1 cellular context compared by ENCODE assay signal in the genomic region with DNA sequence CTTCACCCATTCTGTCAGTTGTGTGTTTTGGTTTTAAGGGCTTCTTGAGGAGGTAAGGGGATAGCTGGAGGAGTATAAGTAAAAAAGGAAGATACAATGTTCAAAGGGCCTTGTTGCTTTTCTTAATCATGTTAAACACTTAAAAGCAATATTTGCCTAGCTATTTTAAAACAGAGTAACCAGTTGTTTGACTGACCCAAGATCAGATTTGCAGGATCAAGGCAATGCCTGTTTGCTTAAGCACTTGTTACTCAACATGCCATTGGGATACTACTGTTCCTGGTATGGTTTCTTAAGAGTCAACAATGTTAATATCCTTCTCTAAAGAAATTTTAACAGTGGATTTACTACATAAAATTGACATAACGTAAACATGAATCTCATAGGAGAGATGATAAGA.
TF ChIP-seq lines count a peak whose summit lies in the region.

No MANE protein-coding gene starts in this region.

TF ChIP-seq in HepG2, 621 proteins besides CTCF, POLR2A, EP300 and RAD21 (continued from another document and continues in another):
- TF ChIP-seq ARID3A (IDR thresholded peaks at IDR 0.05; ENCODE audit: low read depth, low read length) (no peak), ZNF678 (CRISPR knock-in tag; IDR thresholded peaks at IDR 0.05) (no peak), SRSF1 (optimal IDR thresholded peaks at IDR 0.05; ENCODE audit: low read depth, low read length) (no peak), GFI1 (CRISPR knock-in tag; IDR thresholded peaks at IDR 0.05; ENCODE audit: borderline replicate concordance) (0 out of 2 replicates have a peak, but pooled peaks have one; percentile 19), FOXJ3 (CRISPR knock-in tag; IDR thresholded peaks at IDR 0.05; ENCODE audit: borderline replicate concordance) (peak; percentile 52; the same call in 1 of the 2 replicates), ATF1 (CRISPR knock-in tag; IDR thresholded peaks at IDR 0.05) (no peak), ZNF713 (CRISPR knock-in tag; IDR thresholded peaks at IDR 0.05) (no peak), PHB2 (IDR thresholded peaks at IDR 0.05; ENCODE audit: partially characterized antibody) (no peak), ARNTL (CRISPR knock-in tag; IDR thresholded peaks at IDR 0.05) (no peak), ZNF207 (IDR thresholded peaks at IDR 0.05; ENCODE audit: borderline replicate concordance) (no peak), SOX13 (IDR thresholded peaks at IDR 0.05) (no peak), SOX13 (CRISPR knock-in tag; conservative IDR thresholded peaks at IDR 0.05 in 1 of 2, IDR thresholded peaks at IDR 0.05 in 1 of 2) (peak in 1 of 2 experiments; percentile 50; a peak in 1 of 4 replicates), HDAC6 (IDR thresholded peaks at IDR 0.05; ENCODE audit: low read depth, low read length) (no peak), ZNF670 (CRISPR knock-in tag; IDR thresholded peaks at IDR 0.05; ENCODE audit: borderline replicate concordance) (no peak), ZNF672 (CRISPR knock-in tag; IDR thresholded peaks at IDR 0.05) (no peak), YEATS4 (CRISPR knock-in tag; IDR thresholded peaks at IDR 0.05; ENCODE audit: borderline replicate concordance) (no peak), ZNF720 (CRISPR knock-in tag; IDR thresholded peaks at IDR 0.05) (no peak), FOXA3 (CRISPR knock-in tag; IDR thresholded peaks at IDR 0.05) (peak; percentile 31; the same call in 1 of the 2 replicates), ZNF234 (CRISPR knock-in tag; conservative IDR thresholded peaks at IDR 0.05) (no peak), ESRRA (CRISPR knock-in tag; IDR thresholded peaks at IDR 0.05; ENCODE audit: low read depth) (no peak), NR2C2 (CRISPR knock-in tag; IDR thresholded peaks at IDR 0.05; ENCODE audit: borderline replicate concordance) (no peak), PITX1 (CRISPR knock-in tag; IDR thresholded peaks at IDR 0.05) (no peak), MBNL3 (CRISPR knock-in tag; conservative IDR thresholded peaks at IDR 0.05) (no peak), ZNF30 (CRISPR knock-in tag; IDR thresholded peaks at IDR 0.05) (no peak), CEBPB (IDR thresholded peaks at IDR 0.05; ENCODE audit: borderline replicate concordance, low read depth, low read length) (peak; percentile 37), ZNF598 (CRISPR knock-in tag; IDR thresholded peaks at IDR 0.05; ENCODE audit: borderline replicate concordance) (no peak), GRHL1 (CRISPR knock-in tag; conservative IDR thresholded peaks at IDR 0.05) (no peak), SUZ12 (IDR thresholded peaks at IDR 0.05; ENCODE audit: low read depth, low read length) (no peak), SP2 (CRISPR knock-in tag; IDR thresholded peaks at IDR 0.05) (no peak), ZNF24 (IDR thresholded peaks at IDR 0.05) (no peak), KDM1A (CRISPR knock-in tag; IDR thresholded peaks at IDR 0.05) (no peak), FOXP4 (CRISPR knock-in tag; IDR thresholded peaks at IDR 0.05) (0 out of 2 replicates have a peak, but pooled peaks have one; percentile 23), NCOA2 (CRISPR knock-in tag; IDR thresholded peaks at IDR 0.05) (peak; percentile 56; the same call in 1 of the 2 replicates), ZNF101 (CRISPR knock-in tag; IDR thresholded peaks at IDR 0.05; ENCODE audit: borderline replicate concordance, low read depth) (no peak), ZNF18 (CRISPR knock-in tag; IDR thresholded peaks at IDR 0.05; ENCODE audit: insufficient replicate concordance) (no peak), ZNF333 (CRISPR knock-in tag; IDR thresholded peaks at IDR 0.05; ENCODE audit: borderline replicate concordance) (no peak), ZNF382 (CRISPR knock-in tag; IDR thresholded peaks at IDR 0.05; ENCODE audit: borderline replicate concordance) (no peak), MIER3 (CRISPR knock-in tag; IDR thresholded peaks at IDR 0.05; ENCODE audit: borderline replicate concordance) (no peak), DNMT1 (CRISPR knock-in tag; IDR thresholded peaks at IDR 0.05) (no peak), MTA3 (CRISPR knock-in tag; IDR thresholded peaks at IDR 0.05) (no peak), ZNF362 (CRISPR knock-in tag; IDR thresholded peaks at IDR 0.05; ENCODE audit: borderline replicate concordance) (no peak), ZNF224 (CRISPR knock-in tag; IDR thresholded peaks at IDR 0.05) (no peak), SATB2 (CRISPR knock-in tag; IDR thresholded peaks at IDR 0.05) (no peak)
- TF ChIP-seq, protein P1, sequence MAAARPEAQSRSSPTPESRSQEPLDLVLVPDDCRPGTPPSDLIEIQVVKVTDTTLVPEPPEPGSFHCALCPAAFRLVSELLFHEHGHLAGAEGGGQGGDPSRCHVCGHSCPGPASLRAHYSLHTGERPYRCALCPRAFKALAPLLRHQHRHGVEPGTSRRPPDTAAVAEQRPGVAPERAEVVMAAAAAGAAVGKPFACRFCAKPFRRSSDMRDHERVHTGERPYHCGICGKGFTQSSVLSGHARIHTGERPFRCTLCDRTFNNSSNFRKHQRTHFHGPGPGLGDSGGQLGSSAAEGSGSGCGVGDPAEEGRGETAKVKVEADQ (CRISPR knock-in tag; IDR thresholded peaks at IDR 0.05; ENCODE audit: borderline replicate concordance) = no peak
- TF ChIP-seq, protein P2, sequence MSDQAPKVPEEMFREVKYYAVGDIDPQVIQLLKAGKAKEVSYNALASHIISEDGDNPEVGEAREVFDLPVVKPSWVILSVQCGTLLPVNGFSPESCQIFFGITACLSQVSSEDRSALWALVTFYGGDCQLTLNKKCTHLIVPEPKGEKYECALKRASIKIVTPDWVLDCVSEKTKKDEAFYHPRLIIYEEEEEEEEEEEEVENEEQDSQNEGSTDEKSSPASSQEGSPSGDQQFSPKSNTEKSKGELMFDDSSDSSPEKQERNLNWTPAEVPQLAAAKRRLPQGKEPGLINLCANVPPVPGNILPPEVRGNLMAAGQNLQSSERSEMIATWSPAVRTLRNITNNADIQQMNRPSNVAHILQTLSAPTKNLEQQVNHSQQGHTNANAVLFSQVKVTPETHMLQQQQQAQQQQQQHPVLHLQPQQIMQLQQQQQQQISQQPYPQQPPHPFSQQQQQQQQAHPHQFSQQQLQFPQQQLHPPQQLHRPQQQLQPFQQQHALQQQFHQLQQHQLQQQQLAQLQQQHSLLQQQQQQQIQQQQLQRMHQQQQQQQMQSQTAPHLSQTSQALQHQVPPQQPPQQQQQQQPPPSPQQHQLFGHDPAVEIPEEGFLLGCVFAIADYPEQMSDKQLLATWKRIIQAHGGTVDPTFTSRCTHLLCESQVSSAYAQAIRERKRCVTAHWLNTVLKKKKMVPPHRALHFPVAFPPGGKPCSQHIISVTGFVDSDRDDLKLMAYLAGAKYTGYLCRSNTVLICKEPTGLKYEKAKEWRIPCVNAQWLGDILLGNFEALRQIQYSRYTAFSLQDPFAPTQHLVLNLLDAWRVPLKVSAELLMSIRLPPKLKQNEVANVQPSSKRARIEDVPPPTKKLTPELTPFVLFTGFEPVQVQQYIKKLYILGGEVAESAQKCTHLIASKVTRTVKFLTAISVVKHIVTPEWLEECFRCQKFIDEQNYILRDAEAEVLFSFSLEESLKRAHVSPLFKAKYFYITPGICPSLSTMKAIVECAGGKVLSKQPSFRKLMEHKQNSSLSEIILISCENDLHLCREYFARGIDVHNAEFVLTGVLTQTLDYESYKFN (CRISPR knock-in tag; conservative IDR thresholded peaks at IDR 0.05) = 0 out of 2 replicates have a peak, but pooled peaks have one; percentile 18
- TF ChIP-seq, protein P3, sequence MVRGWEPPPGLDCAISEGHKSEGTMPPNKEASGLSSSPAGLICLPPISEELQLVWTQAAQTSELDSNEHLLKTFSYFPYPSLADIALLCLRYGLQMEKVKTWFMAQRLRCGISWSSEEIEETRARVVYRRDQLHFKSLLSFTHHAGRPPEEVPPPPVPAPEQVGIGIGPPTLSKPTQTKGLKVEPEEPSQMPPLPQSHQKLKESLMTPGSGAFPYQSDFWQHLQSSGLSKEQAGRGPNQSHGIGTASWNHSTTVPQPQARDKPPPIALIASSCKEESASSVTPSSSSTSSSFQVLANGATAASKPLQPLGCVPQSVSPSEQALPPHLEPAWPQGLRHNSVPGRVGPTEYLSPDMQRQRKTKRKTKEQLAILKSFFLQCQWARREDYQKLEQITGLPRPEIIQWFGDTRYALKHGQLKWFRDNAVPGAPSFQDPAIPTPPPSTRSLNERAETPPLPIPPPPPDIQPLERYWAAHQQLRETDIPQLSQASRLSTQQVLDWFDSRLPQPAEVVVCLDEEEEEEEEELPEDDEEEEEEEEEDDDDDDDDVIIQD (CRISPR knock-in tag; IDR thresholded peaks at IDR 0.05; ENCODE audit: low read depth) = no peak
- TF ChIP-seq, protein P4, sequence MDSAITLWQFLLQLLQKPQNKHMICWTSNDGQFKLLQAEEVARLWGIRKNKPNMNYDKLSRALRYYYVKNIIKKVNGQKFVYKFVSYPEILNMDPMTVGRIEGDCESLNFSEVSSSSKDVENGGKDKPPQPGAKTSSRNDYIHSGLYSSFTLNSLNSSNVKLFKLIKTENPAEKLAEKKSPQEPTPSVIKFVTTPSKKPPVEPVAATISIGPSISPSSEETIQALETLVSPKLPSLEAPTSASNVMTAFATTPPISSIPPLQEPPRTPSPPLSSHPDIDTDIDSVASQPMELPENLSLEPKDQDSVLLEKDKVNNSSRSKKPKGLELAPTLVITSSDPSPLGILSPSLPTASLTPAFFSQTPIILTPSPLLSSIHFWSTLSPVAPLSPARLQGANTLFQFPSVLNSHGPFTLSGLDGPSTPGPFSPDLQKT (CRISPR knock-in tag; IDR thresholded peaks at IDR 0.05; ENCODE audit: borderline replicate concordance) = no peak
